In genomic region chr18:12397793-12398192, GRCh38 we compare ENCODE assay signal across 1 cellular context.
TF ChIP-seq lines count a peak whose summit lies in the region.

No MANE protein-coding gene starts in this region.

TF ChIP-seq in GM23338, 12 proteins besides CTCF, POLR2A, EP300 and RAD21 (continued from another document):
- TF ChIP-seq REST (IDR thresholded peaks at IDR 0.05; ENCODE audit: unreplicated experiment) = no peak
- TF ChIP-seq NANOG (IDR thresholded peaks at IDR 0.05; ENCODE audit: borderline replicate concordance) = no peak
- TF ChIP-seq CREB1 (CRISPR knock-in tag; IDR thresholded peaks at IDR 0.05; ENCODE audit: low read depth) = no peak
- TF ChIP-seq EZH2phosphoT487 (IDR thresholded peaks at IDR 0.05; ENCODE audit: unreplicated experiment) = no peak
- TF ChIP-seq ZNF462 (CRISPR knock-in tag; IDR thresholded peaks at IDR 0.05) = no peak
- TF ChIP-seq ETS1 (IDR thresholded peaks at IDR 0.05) = no peak
- TF ChIP-seq JUNB (IDR thresholded peaks at IDR 0.05; ENCODE audit: unreplicated experiment) = no peak
- no peak for TF ChIP-seq STAT1 (IDR thresholded peaks at IDR 0.05; ENCODE audit: unreplicated experiment)
- TF ChIP-seq EZH2 (IDR thresholded peaks at IDR 0.05; ENCODE audit: low read depth, unreplicated experiment) = no peak
- TF ChIP-seq ZNF331 (CRISPR knock-in tag; IDR thresholded peaks at IDR 0.05; ENCODE audit: low read depth) = no peak
TF ChIP-seq in GM23338: peak in this region for 0.
